ENCODE assay signal across 9 cellular contexts in genomic region chr5:60586307-60586901, GRCh38.
A peak's percentile ranks its signal among the peaks of the same experiment; 100 is the strongest.
DNase-seq lines count a peak whose midpoint lies in the region; ATAC-seq, FAIRE-seq and TF ChIP-seq lines count a peak whose summit lies in the region.
"Had no signal": no experiment of that assay in that cellular context is flagged by ENCODE, and none has a peak within 500 bp of the region (broad histone marks: within the 10 kb centered on the region; RNA-seq: fewer than 3 reads in every experiment).

No MANE protein-coding gene starts in this region.

- peaks cover 19% of the 10 kb centered on the region for H3K36me3 Mint-ChIP-seq in nephron progenitor cell (ENCODE audit: low read depth)

- dilution Hi-C loops in mammary epithelial cell (cut with HindIII; ENCODE audit: low sequenced_read_pairs), result no loop called here

- intact Hi-C loops in mammary epithelial cell (cut with micrococcal nuclease) (loop anchor here (1.0 to 5.0 kb wide), 3 partner anchors 202 to 774 kb away; no protein-coding TSS in a partner anchor), aorta (cut with DNase I) (loop anchor here (5.0 to 10.0 kb wide), 4 partner anchors 58 to 774 kb away; no protein-coding TSS in a partner anchor)

- no peaks in the 10 kb centered on the region for H3K79me2 ChIP-seq in mammary epithelial cell (ENCODE audit: insufficient read depth, low read length)

- no peaks in the 10 kb centered on the region for H4K20me1 ChIP-seq in mammary epithelial cell (ENCODE audit: insufficient read depth, low read length)

- no peak overlapping the region for H3K9ac ChIP-seq in mammary epithelial cell (ENCODE audit: insufficient read depth, low read length)

- H3K9me3 Mint-ChIP-seq in nephron progenitor cell, result no peaks in the 10 kb centered on the region

- WGBS in mammary epithelial cell (ENCODE audit: low coverage, missing lambda C conversion rate), result 48% methylated on average over 1 of the region's 1 CpG
- 93 to 98% methylated on average over 1 of the region's 1 CpG for WGBS in aorta, 2 donors

- peak; percentile 81 for FAIRE-seq in G401.6 (lab: Jason Lieb, UNC)

- no TSS peak for BruUV-seq in mammary epithelial cell (replicated peaks; lab: Mats Ljungman, UMichigan)

- H3K36me3 ChIP-seq in mammary epithelial cell (ENCODE audit: insufficient read depth, low read length) (peaks cover 2% of the 10 kb centered on the region), aorta (ENCODE audit: control insufficient read depth in 1 of 2, insufficient read depth in 2 of 2, low read length in 1 of 2) (no peaks in the 10 kb centered on the region)

- ATAC-seq in GM21529 (IDR thresholded peaks at IDR 0.05; ENCODE audit: unreplicated experiment), result no peak
- ATAC-seq in aorta (ENCODE audit: low FRiP score), result no peak

- H3K27me3 Mint-ChIP-seq in nephron progenitor cell (ENCODE audit: low read depth, poor library complexity), result no peaks in the 10 kb centered on the region
- H3K27me3 Mint-ChIP-seq: dendritic cell treated with granulocyte-macrophage colony-stimulating factor and Interleukin-4, amounts not matched to agents 40 ng/mL and 50 ng/mL, for 4 days had no signal

- H3K4me3 Mint-ChIP-seq in nephron progenitor cell, result no peak overlapping the region
- H3K4me3 Mint-ChIP-seq: dendritic cell treated with granulocyte-macrophage colony-stimulating factor and Interleukin-4, amounts not matched to agents 40 ng/mL and 50 ng/mL, for 4 days had no signal

- H3K9me3 ChIP-seq in mammary epithelial cell (replicated peaks; ENCODE audit: insufficient read depth, low read length), result no peaks in the 10 kb centered on the region
- no peaks in the 10 kb centered on the region for H3K9me3 ChIP-seq in aorta (ENCODE audit: control insufficient read depth, low read length)

- DNase-seq in mammary epithelial cell (no peak), nephron progenitor cell (no peak), NCI-H2081 treated with DMSO at 0.1 percent for 48 hours (lab: John Stamatoyannopoulos, UW) (no peak), aorta (no peak)
- DNase-seq in effector CD4-positive, alpha-beta T cell, result no peak

- in situ Hi-C loops in mammary epithelial cell (cut with MboI; ENCODE audit: low sequenced_read_pairs in 2 of 2), result no loop called here

- H3K4me1 ChIP-seq in mammary epithelial cell (ENCODE audit: insufficient read depth, low read length), result no peaks in the 10 kb centered on the region
- H3K4me1 ChIP-seq in aorta (ENCODE audit: control insufficient read depth in 1 of 2, insufficient read depth in 2 of 2, low read length in 2 of 2), result no peaks in the 10 kb centered on the region

- TF ChIP-seq EP300 in Ishikawa (IDR thresholded peaks at IDR 0.05; ENCODE audit: borderline replicate concordance), result no peak

- no peaks in the 10 kb centered on the region for H3K27me3 ChIP-seq in mammary epithelial cell (ENCODE audit: insufficient read depth, low read length)
- H3K27me3 ChIP-seq in aorta (ENCODE audit: control insufficient read depth in 1 of 2, insufficient read depth in 2 of 2, low read length in 1 of 2), result no peaks in the 10 kb centered on the region

- no peak overlapping the region for H3K27ac Mint-ChIP-seq in nephron progenitor cell
- H3K27ac Mint-ChIP-seq: dendritic cell treated with granulocyte-macrophage colony-stimulating factor and Interleukin-4, amounts not matched to agents 40 ng/mL and 50 ng/mL, for 4 days had no signal

- CTCF ChIA-PET in mammary epithelial cell (lab: Charles Lee; ENCODE audit: low non-redundant PET), result no interaction called here

- no peak overlapping the region for H3K27ac ChIP-seq in mammary epithelial cell (ENCODE audit: insufficient read depth, low read depth, low read length)
- H3K27ac ChIP-seq in aorta (ENCODE audit: low read depth in 1 of 2, low read length in 2 of 2), result no peak overlapping the region

- H3K4me3 ChIP-seq in mammary epithelial cell (replicated peaks in 1 of 3; ENCODE audit: insufficient read depth in 1 of 3, low read depth in 2 of 3, low read length in 3 of 3), result no peak overlapping the region
- H3K4me3 ChIP-seq in aorta (ENCODE audit: low read length in 2 of 2), result no peak overlapping the region

- H3K4me1 Mint-ChIP-seq in nephron progenitor cell, result no peaks in the 10 kb centered on the region

- H2AFZ ChIP-seq in mammary epithelial cell (ENCODE audit: low read depth, low read length), result no peak overlapping the region

- TF ChIP-seq RAD21 in Ishikawa (IDR thresholded peaks at IDR 0.05; ENCODE audit: low read depth), result peak; percentile 31; the same call in 1 of the 2 replicates

- TF ChIP-seq CTCF in mammary epithelial cell (conservative IDR thresholded peaks at IDR 0.05 in 1 of 2, IDR thresholded peaks at IDR 0.05 in 1 of 2; ENCODE audit: extremely low read depth in 1 of 2, insufficient read depth in 1 of 2, low read depth in 1 of 2, low read length in 2 of 2) (peak; percentile 14 to 50), nephron progenitor cell (IDR thresholded peaks at IDR 0.05) (peak; percentile 20)

- H3K4me2 ChIP-seq in mammary epithelial cell (ENCODE audit: insufficient read depth, low read depth, low read length), result no peak overlapping the region

TF ChIP-seq in Ishikawa, 13 proteins besides CTCF, POLR2A, EP300 and RAD21:
- TF ChIP-seq TCF12 (IDR thresholded peaks at IDR 0.05; ENCODE audit: low read depth) (no peak), TAF1 (IDR thresholded peaks at IDR 0.05; ENCODE audit: low read depth) (no peak), EGR1 (IDR thresholded peaks at IDR 0.05) (no peak)
